13 cellular contexts compared by ENCODE assay signal in the genomic region with DNA sequence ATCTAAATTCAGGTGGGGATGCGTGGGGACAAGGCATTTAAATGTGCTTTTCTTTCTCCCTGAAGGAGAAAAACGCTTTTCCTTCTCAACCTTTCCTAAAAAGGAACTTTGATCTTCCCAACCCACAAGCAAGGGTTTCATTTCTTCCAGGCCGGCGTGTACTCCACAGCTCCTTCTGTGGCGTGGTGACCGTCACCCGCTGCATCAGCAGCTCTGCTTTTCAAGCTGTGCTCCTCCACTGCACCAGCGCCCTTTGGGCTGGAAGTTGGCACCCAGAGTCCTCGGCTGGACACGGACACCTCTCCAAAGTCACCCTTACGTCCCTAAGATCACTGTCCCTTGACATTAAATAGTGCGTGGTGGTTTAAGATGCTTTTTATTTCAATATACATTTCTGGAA. TPM values are rescaled to one million over a fixed set of nuclear protein-coding genes. Genes with fewer than 3 reads are reported as not detected.
DNase-seq lines count a peak whose midpoint lies in the region; TF ChIP-seq lines count a peak whose summit lies in the region.
"Had no signal": no experiment of that assay in that cellular context is flagged by ENCODE, and none has a peak within 500 bp of the region (broad histone marks: within the 10 kb centered on the region; RNA-seq: fewer than 3 reads in every experiment).

No MANE protein-coding gene starts in this region.

- peak overlapping the region; percentile 42 for H3K4me3 ChIP-seq in AG10803 (ENCODE audit: low read length)
- no peak overlapping the region for H3K4me3 ChIP-seq in SJSA1
- no peak overlapping the region for H3K4me3 ChIP-seq in fibroblast of lung (replicated peaks in 1 of 4; ENCODE audit: control extremely low read depth in 1 of 4, insufficient read depth in 1 of 4, low read depth in 3 of 4, low read length in 4 of 4)
- H3K4me3 ChIP-seq in osteoblast (ENCODE audit: insufficient read depth, low read length), result no peak overlapping the region

- no peak for DNase-seq in AG10803 (ENCODE audit: low read depth)
- DNase-seq in SJSA1 (ENCODE audit: low read depth in 1 of 2, low spot score in 2 of 2), result no peak
- peak in 1 of 2 donors; percentile 46 for DNase-seq in fibroblast of lung (ENCODE audit: low read depth in 2 of 2)
- no peak for DNase-seq in osteoblast (ENCODE audit: insufficient read length, low spot score, missing footprints)
- DNase-seq in iPS-NIHi11 (ENCODE audit: low spot score), result no peak
- DNase-seq in hepatic stellate cell (ENCODE audit: low spot score), result no peak
- no peak for DNase-seq in H4 (ENCODE audit: low spot score)
- no peak for DNase-seq in Kasumi-1 (lab: John Stamatoyannopoulos, UW)
- DNase-seq: activated CD4-positive, alpha-beta T cell treated with anti-CD3 and anti-CD28 coated beads for 48 hours; AML-193; DMS53; NCI-H146 had no signal

- H3K4me1 ChIP-seq in SJSA1 (replicated peaks), result peaks cover 40% of the 10 kb centered on the region
- H3K4me1 ChIP-seq in fibroblast of lung (ENCODE audit: control insufficient read depth, extremely low read depth, insufficient read depth, low read length), result peaks cover 15% of the 10 kb centered on the region
- peaks cover 35% of the 10 kb centered on the region for H3K4me1 ChIP-seq in osteoblast (ENCODE audit: insufficient read depth, low read length)

- H3K9me3 ChIP-seq in SJSA1 (replicated peaks) (no peaks in the 10 kb centered on the region), fibroblast of lung (ENCODE audit: control insufficient read depth, insufficient read depth, low read depth, low read length) (no peaks in the 10 kb centered on the region), osteoblast (ENCODE audit: low read depth, low read length) (no peaks in the 10 kb centered on the region)
- H3K9me3 ChIP-seq: neutrophil had no signal

- no peaks in the 10 kb centered on the region for H4K20me1 ChIP-seq in fibroblast of lung (ENCODE audit: control insufficient read depth, extremely low read depth, insufficient read depth, low read length)
- H4K20me1 ChIP-seq in osteoblast (ENCODE audit: insufficient read depth, low read length), result peaks cover 7% of the 10 kb centered on the region

- no peak for TF ChIP-seq CTCF in AG10803 (conservative IDR thresholded peaks at IDR 0.05; ENCODE audit: low read length)
- no peak for TF ChIP-seq CTCF in fibroblast of lung (conservative IDR thresholded peaks at IDR 0.05 in 1 of 2, IDR thresholded peaks at IDR 0.05 in 1 of 2; ENCODE audit: low read depth in 1 of 2, low read length in 2 of 2)
- TF ChIP-seq CTCF in osteoblast (IDR thresholded peaks at IDR 0.05; ENCODE audit: extremely low read depth, low read depth, low read length), result no peak

- H3K79me2 ChIP-seq in fibroblast of lung (ENCODE audit: control insufficient read depth, insufficient read depth, low read length) (peaks cover 5% of the 10 kb centered on the region), osteoblast (ENCODE audit: insufficient read depth, low read length) (peaks cover 33% of the 10 kb centered on the region)

- peak overlapping the region; percentile 76 for H3K27ac ChIP-seq in SJSA1
- H3K27ac ChIP-seq in fibroblast of lung (ENCODE audit: insufficient read depth, low read length), result peak overlapping the region; percentile 85
- H3K27ac ChIP-seq in osteoblast (ENCODE audit: low read depth, low read length), result peak overlapping the region; percentile 85
- H3K27ac ChIP-seq: neutrophil had no signal

- peak overlapping the region; percentile 48 for H3K4me2 ChIP-seq in fibroblast of lung (ENCODE audit: extremely low read depth, insufficient read depth, low read length)
- peak overlapping the region; percentile 73 for H3K4me2 ChIP-seq in osteoblast (ENCODE audit: insufficient read depth, low read length)

- no peak overlapping the region for H2AFZ ChIP-seq in fibroblast of lung (ENCODE audit: low read length)
- no peak overlapping the region for H2AFZ ChIP-seq in osteoblast (ENCODE audit: low read length)

- no peaks in the 10 kb centered on the region for H3K36me3 ChIP-seq in SJSA1
- H3K36me3 ChIP-seq in fibroblast of lung (ENCODE audit: control insufficient read depth, insufficient read depth, low read length), result no peaks in the 10 kb centered on the region
- no peaks in the 10 kb centered on the region for H3K36me3 ChIP-seq in osteoblast (ENCODE audit: insufficient read depth, low read length)
- H3K36me3 ChIP-seq: neutrophil had no signal

- no peaks in the 10 kb centered on the region for H3K27me3 ChIP-seq in SJSA1 (replicated peaks)
- H3K27me3 ChIP-seq in fibroblast of lung (ENCODE audit: control insufficient read depth, insufficient read depth, low read length), result no peaks in the 10 kb centered on the region
- H3K27me3 ChIP-seq in osteoblast (ENCODE audit: insufficient read depth, low read length), result no peaks in the 10 kb centered on the region

- no peak overlapping the region for H3K9ac ChIP-seq in fibroblast of lung (ENCODE audit: insufficient read depth, low read length)

RNA-seq across cellular contexts. Expression of a gene that starts 54.3 kb away (rescaled TPM):
- total RNA-seq in SJSA1 (2014; rRNA removed; shearing (Covaris generic)), result 13.8 and 14.0 TPM in 2 replicates
- total RNA-seq in fibroblast of lung (8.2 and 11.4 TPM in 2 replicates), osteoblast (15.2 and 15.3 TPM in 2 replicates)
- polyA plus RNA-seq in fibroblast of lung, result 10.3 and 14.4 TPM in 2 replicates
- 17.8 and 23.5 TPM in 2 replicates for polyA plus RNA-seq in fibroblast of lung (2012)
- 12.0 and 12.2 TPM in 2 replicates for polyA minus RNA-seq in fibroblast of lung (ENCODE audit: low replicate concordance)
- 9.3 and 14.0 TPM in 2 replicates for total RNA-seq in H4 (2014; rRNA removed; shearing (Covaris generic))

RNA-seq across cellular contexts. Expression of a gene that starts 56.8 kb away (rescaled TPM):
- total RNA-seq in SJSA1 (2014; rRNA removed; shearing (Covaris generic)), result 40.6 and 45.7 TPM in 2 replicates
- total RNA-seq in fibroblast of lung, result 32.1 and 33.5 TPM in 2 replicates
- polyA plus RNA-seq in fibroblast of lung, result 27.8 and 34.2 TPM in 2 replicates
- polyA plus RNA-seq in fibroblast of lung (2012), result 26.0 and 34.0 TPM in 2 replicates
- 38.7 and 44.5 TPM in 2 replicates for polyA minus RNA-seq in fibroblast of lung (ENCODE audit: low replicate concordance)
- total RNA-seq in osteoblast, result 27.9 and 32.7 TPM in 2 replicates
- 28.8 and 36.8 TPM in 2 replicates for total RNA-seq in H4 (2014; rRNA removed; shearing (Covaris generic))
